19 cellular contexts compared by ENCODE assay signal in the genomic region with DNA sequence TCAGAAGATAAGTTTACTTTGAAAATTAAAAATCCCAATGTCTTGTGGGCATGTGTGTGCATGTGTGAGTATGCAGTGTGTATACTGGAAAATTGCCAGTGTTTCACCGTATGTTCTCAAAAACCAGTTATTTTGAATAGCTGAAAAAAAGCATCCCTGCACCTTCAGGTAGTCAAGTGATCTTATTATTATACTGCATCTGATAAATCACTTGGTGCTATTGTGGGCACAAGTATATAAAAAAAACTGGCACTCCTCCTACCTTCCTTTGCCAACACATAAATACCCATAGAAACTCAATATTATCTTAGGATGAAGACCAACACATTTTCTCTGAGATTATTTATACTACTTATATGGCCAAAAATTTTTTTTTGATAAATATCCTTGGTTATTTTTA.
A peak's percentile ranks its signal among the peaks of the same experiment; 100 is the strongest.
DNase-seq lines count a peak whose midpoint lies in the region; ATAC-seq and TF ChIP-seq lines count a peak whose summit lies in the region.
"Had no signal": no experiment of that assay in that cellular context is flagged by ENCODE, and none has a peak within 500 bp of the region (broad histone marks: within the 10 kb centered on the region; RNA-seq: fewer than 3 reads in every experiment).

No MANE protein-coding gene starts in this region.

- intact Hi-C loops in mammary epithelial cell (cut with micrococcal nuclease), result no loop called here
- intact Hi-C loops in breast epithelium (cut with DNase I; ENCODE audit: low total_unique reads), result no loop called here

- H2AFZ ChIP-seq in mammary epithelial cell (ENCODE audit: low read depth, low read length), result no peak overlapping the region

- H3K36me3 ChIP-seq in mammary epithelial cell (ENCODE audit: insufficient read depth, low read length), result no peaks in the 10 kb centered on the region
- H3K36me3 ChIP-seq in breast epithelium, result no peaks in the 10 kb centered on the region
- no peaks in the 10 kb centered on the region for H3K36me3 ChIP-seq in Peyer's patch
- H3K36me3 ChIP-seq: BLaER1, HAP-1 had no signal

- no peaks in the 10 kb centered on the region for H3K9me3 ChIP-seq in mammary epithelial cell (replicated peaks; ENCODE audit: insufficient read depth, low read length)
- no peaks in the 10 kb centered on the region for H3K9me3 ChIP-seq in breast epithelium
- no peaks in the 10 kb centered on the region for H3K9me3 ChIP-seq in Peyer's patch
- H3K9me3 ChIP-seq: BLaER1, Caco-2, HAP-1 had no signal

- ATAC-seq in GM21717 (IDR thresholded peaks at IDR 0.05; ENCODE audit: unreplicated experiment) (no peak), GM18502 (IDR thresholded peaks at IDR 0.05; ENCODE audit: poor library complexity, unreplicated experiment) (no peak)
- ATAC-seq: CD8-positive, alpha-beta T cell had no signal

- H3K4me3 ChIP-seq in mammary epithelial cell (replicated peaks in 1 of 3; ENCODE audit: insufficient read depth in 1 of 3, low read depth in 2 of 3, low read length in 3 of 3), result no peak overlapping the region
- H3K4me3 ChIP-seq in breast epithelium, result no peak overlapping the region
- H3K4me3 ChIP-seq in epithelial cell of esophagus (ENCODE audit: low read length), result no peak overlapping the region
- no peak overlapping the region for H3K4me3 ChIP-seq in Peyer's patch
- H3K4me3 ChIP-seq: BLaER1, HAP-1 had no signal

- no peak overlapping the region for H3K4me2 ChIP-seq in mammary epithelial cell (ENCODE audit: insufficient read depth, low read depth, low read length)
- H3K4me2 ChIP-seq: BLaER1 had no signal

- H4K20me1 ChIP-seq in mammary epithelial cell (ENCODE audit: insufficient read depth, low read length), result no peaks in the 10 kb centered on the region
- H4K20me1 ChIP-seq: BLaER1 had no signal

- dilution Hi-C loops in mammary epithelial cell (cut with HindIII; ENCODE audit: low sequenced_read_pairs), result no loop called here

- DNase-seq in NCI-H1105 treated with DMSO at 0.1 percent for 48 hours (lab: John Stamatoyannopoulos, UW), result peak; percentile 3
- no peak for DNase-seq in NCI-H1105 (lab: John Stamatoyannopoulos, UW)
- DNase-seq in mammary epithelial cell, result peak; percentile 13
- DNase-seq in breast epithelium (ENCODE audit: low spot score in 2 of 2), result no peak
- peak; percentile 42 for DNase-seq in epithelial cell of esophagus (ENCODE audit: low read depth)
- DNase-seq in Peyer's patch, result no peak
- DNase-seq: Caco-2; CD4-positive, CD25-positive, alpha-beta regulatory T cell; CD8-positive, alpha-beta T cell; DMS153; DND-41; GOT3; HFFc6 had no signal

- H3K9ac ChIP-seq in mammary epithelial cell (ENCODE audit: insufficient read depth, low read length), result no peak overlapping the region
- H3K9ac ChIP-seq: BLaER1 had no signal

- no peaks in the 10 kb centered on the region for H3K4me1 ChIP-seq in mammary epithelial cell (ENCODE audit: insufficient read depth, low read length)
- no peaks in the 10 kb centered on the region for H3K4me1 ChIP-seq in breast epithelium
- no peaks in the 10 kb centered on the region for H3K4me1 ChIP-seq in Peyer's patch
- H3K4me1 ChIP-seq: BLaER1, Caco-2, HAP-1 had no signal

- WGBS in mammary epithelial cell (ENCODE audit: low coverage, missing lambda C conversion rate), result 11% methylated on average over 1 of the region's 1 CpG

- H3K27me3 ChIP-seq in mammary epithelial cell (ENCODE audit: insufficient read depth, low read length), result no peaks in the 10 kb centered on the region
- H3K27me3 ChIP-seq in breast epithelium, result no peaks in the 10 kb centered on the region
- no peaks in the 10 kb centered on the region for H3K27me3 ChIP-seq in Peyer's patch
- H3K27me3 ChIP-seq: BLaER1 had no signal

- no peaks in the 10 kb centered on the region for H3K79me2 ChIP-seq in mammary epithelial cell (ENCODE audit: insufficient read depth, low read length)

- CTCF ChIA-PET in mammary epithelial cell (lab: Charles Lee; ENCODE audit: low non-redundant PET), result no interaction called here

- BruUV-seq in mammary epithelial cell (replicated peaks; lab: Mats Ljungman, UMichigan), result no TSS peak

- in situ Hi-C loops in mammary epithelial cell (cut with MboI; ENCODE audit: low sequenced_read_pairs in 2 of 2), result no loop called here

- TF ChIP-seq CTCF in mammary epithelial cell (conservative IDR thresholded peaks at IDR 0.05 in 1 of 2, IDR thresholded peaks at IDR 0.05 in 1 of 2; ENCODE audit: extremely low read depth in 1 of 2, insufficient read depth in 1 of 2, low read depth in 1 of 2, low read length in 2 of 2), result no peak
- no peak for TF ChIP-seq CTCF in breast epithelium (IDR thresholded peaks at IDR 0.05)
- TF ChIP-seq CTCF in epithelial cell of esophagus (IDR thresholded peaks at IDR 0.05; ENCODE audit: insufficient read depth, low read depth, low read length, missing control alignments), result no peak
- no peak for TF ChIP-seq CTCF in Peyer's patch (IDR thresholded peaks at IDR 0.05)

- no peak for TF ChIP-seq POLR2A in breast epithelium (IDR thresholded peaks at IDR 0.05)
- TF ChIP-seq POLR2A in Peyer's patch (IDR thresholded peaks at IDR 0.05), result no peak

- H3K27ac ChIP-seq in mammary epithelial cell (ENCODE audit: insufficient read depth, low read depth, low read length), result no peak overlapping the region
- no peak overlapping the region for H3K27ac ChIP-seq in breast epithelium
- no peak overlapping the region for H3K27ac ChIP-seq in Peyer's patch
- H3K27ac ChIP-seq: 22Rv1, BLaER1, C4-2B had no signal

Comparison
In these comparisons a context has a peak if more than half of its experiments do, and no peak if none do; other contexts are left out.
1. DNase-seq: peak in NCI-H1105 treated with DMSO at 0.1 percent for 48 hours (single experiment), mammary epithelial cell (single experiment) and epithelial cell of esophagus (single experiment); none in NCI-H1105 (single experiment), breast epithelium (0 of 2) and Peyer's patch (0 of 3).